13 cellular contexts compared by ENCODE assay signal in the genomic region with DNA sequence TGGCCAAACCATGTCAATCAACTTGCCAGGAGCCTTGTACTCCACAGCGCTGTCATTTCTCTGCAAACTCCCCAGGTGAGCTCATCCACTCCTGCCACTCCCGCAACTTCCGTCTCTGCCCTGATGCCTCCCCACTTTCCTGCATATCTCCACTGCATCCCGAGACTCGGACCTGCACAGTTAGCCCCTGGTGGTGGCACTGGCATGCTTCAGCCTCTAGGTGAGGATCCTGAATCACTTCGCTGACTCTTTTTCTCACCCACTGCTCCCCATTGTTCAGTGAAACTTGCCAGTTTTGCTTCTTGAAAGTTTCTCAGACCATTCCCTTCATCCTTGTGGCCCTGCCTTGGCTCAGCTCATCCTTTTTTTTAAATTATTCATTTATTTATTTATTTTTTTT. TPM values are rescaled to one million over a fixed set of nuclear protein-coding genes. Genes with fewer than 3 reads are reported as not detected.
A peak's percentile ranks its signal among the peaks of the same experiment; 100 is the strongest.
DNase-seq lines count a peak whose midpoint lies in the region; ATAC-seq and TF ChIP-seq lines count a peak whose summit lies in the region.
"Had no signal": no experiment of that assay in that cellular context is flagged by ENCODE, and none has a peak within 500 bp of the region (broad histone marks: within the 10 kb centered on the region; RNA-seq: fewer than 3 reads in every experiment).

No MANE protein-coding gene starts in this region.

- H3K27me3 Mint-ChIP-seq in HFFc6 (ENCODE audit: insufficient read depth): peaks cover 18% of the 10 kb centered on the region
- H3K27me3 Mint-ChIP-seq in natural killer cell (ENCODE audit: low read depth in 2 of 2): no peaks in the 10 kb centered on the region

- no peak overlapping the region for H3K27ac ChIP-seq in brain microvascular endothelial cell

- H3K36me3 Mint-ChIP-seq in HFFc6 (ENCODE audit: low read depth): no peaks in the 10 kb centered on the region
- no peaks in the 10 kb centered on the region for H3K36me3 Mint-ChIP-seq in natural killer cell
- H3K36me3 Mint-ChIP-seq: activated naive CD8-positive, alpha-beta T cell treated with anti-CD3 and anti-CD28 coated beads, Interleukin-2, amount 10 ng/mL, durations not matched to agents 7 days and 5 days had no signal

- no peak overlapping the region for H3K27ac Mint-ChIP-seq in HFFc6
- no peak overlapping the region for H3K27ac Mint-ChIP-seq in natural killer cell
- H3K27ac Mint-ChIP-seq: activated naive CD8-positive, alpha-beta T cell treated with anti-CD3 and anti-CD28 coated beads, Interleukin-2, amount 10 ng/mL, durations not matched to agents 7 days and 5 days had no signal

- ATAC-seq in natural killer cell: no peak

- H3K4me3 Mint-ChIP-seq in HFFc6 (no peak overlapping the region), natural killer cell (no peak overlapping the region)
- H3K4me3 Mint-ChIP-seq: activated naive CD8-positive, alpha-beta T cell treated with anti-CD3 and anti-CD28 coated beads, Interleukin-2, amount 10 ng/mL, durations not matched to agents 7 days and 5 days had no signal

- H3K27me3 ChIP-seq in brain microvascular endothelial cell (replicated peaks): no peaks in the 10 kb centered on the region

- in situ Hi-C loops in brain microvascular endothelial cell (cut with HindIII; ENCODE audit: low pct_ligation_motif_present, low sequenced_read_pairs): no loop called here

- no peaks in the 10 kb centered on the region for H3K36me3 ChIP-seq in brain microvascular endothelial cell (replicated peaks)
- H3K36me3 ChIP-seq: spleen had no signal

- peak; percentile 20 for DNase-seq in ELF-1 (ENCODE audit: low read depth, low spot score)
- DNase-seq in HFFc6: no peak
- no peak for DNase-seq in brain microvascular endothelial cell
- no peak for DNase-seq in natural killer cell
- DNase-seq in DMS79 (lab: John Stamatoyannopoulos, UW): no peak
- DNase-seq in GM10266 (ENCODE audit: extremely low spot score): no peak
- no peak for DNase-seq in NCI-H187 (lab: John Stamatoyannopoulos, UW)
- no peak for DNase-seq in activated T-cell treated with anti-CD3 and anti-CD28 coated beads, Interleukin-2, amount 50 U/mL, for 48 hours
- DNase-seq: activated naive CD8-positive, alpha-beta T cell treated with anti-CD3 and anti-CD28 coated beads, Interleukin-2, amount 10 ng/mL, durations not matched to agents 7 days and 5 days; IMR-90; NCI-H446 treated with DMSO at 0.1 percent for 48 hours; spleen; stimulated activated CD8-positive, alpha-beta memory T cell treated with anti-CD3 and anti-CD28 coated beads, Interleukin-4, amount 100 ng/mL, for 48 hours had no signal

- TF ChIP-seq CTCF in HFFc6 (IDR thresholded peaks at IDR 0.05) (peak; percentile 57), brain microvascular endothelial cell (IDR thresholded peaks at IDR 0.05; ENCODE audit: low read depth, low read length, missing control alignments) (peak; percentile 52), natural killer cell (IDR thresholded peaks at IDR 0.05) (peak; percentile 25), GM10266 (IDR thresholded peaks at IDR 0.05; ENCODE audit: control insufficient read depth, insufficient read depth, low read depth, missing control alignments) (no peak)

- intact Hi-C loops in natural killer cell (cut with micrococcal nuclease): loop anchor here (5.0 kb wide), 1 partner anchor 36 kb away; no protein-coding TSS in a partner anchor

- H3K4me1 Mint-ChIP-seq in HFFc6 (ENCODE audit: low read depth): peaks cover 11% of the 10 kb centered on the region
- peaks cover 31% of the 10 kb centered on the region in 2 donors for H3K4me1 Mint-ChIP-seq in natural killer cell

- H3K4me3 ChIP-seq in brain microvascular endothelial cell (ENCODE audit: low read depth, low read length): no peak overlapping the region
- H3K4me3 ChIP-seq: spleen had no signal

- H3K9me3 Mint-ChIP-seq in HFFc6 (no peaks in the 10 kb centered on the region), natural killer cell (no peaks in the 10 kb centered on the region)
- H3K9me3 Mint-ChIP-seq: activated naive CD8-positive, alpha-beta T cell treated with anti-CD3 and anti-CD28 coated beads, Interleukin-2, amount 10 ng/mL, durations not matched to agents 7 days and 5 days had no signal

RNA-seq across cellular contexts. Expression of a gene that starts 3.4 kb away (rescaled TPM):
- total RNA-seq in HFFc6 (2021; fragmentation: NEBNext Ultra II Directional; extraction: Animal tissue kit (Norgen Biotek cat#: 25700)): 1 to 10 TPM; 5.0 to 8.9 (median 5.9) TPM
- total RNA-seq in natural killer cell: 1 to 10 TPM; 2.5 to 6.5 (median 3.8) TPM

RNA-seq across cellular contexts. Expression of a gene that starts 13.1 kb away (rescaled TPM):
- total RNA-seq in HFFc6 (2021; fragmentation: NEBNext Ultra II Directional; extraction: Animal tissue kit (Norgen Biotek cat#: 25700)): not detected
- total RNA-seq in natural killer cell: 10 to 100 TPM; 13.0 to 15.3 (median 13.8) TPM
- total RNA-seq: IMR-90 had no signal

RNA-seq across cellular contexts. Expression of a gene that starts 28.9 kb away (rescaled TPM):
- total RNA-seq in HFFc6 (2021; fragmentation: NEBNext Ultra II Directional; extraction: Animal tissue kit (Norgen Biotek cat#: 25700)): under 1 TPM in 1 of 6 experiments, not detected in 5; 0.23 TPM
- total RNA-seq in natural killer cell: 1 to 10 TPM in 2 of 3 donors, under 1 TPM in 1; 0.64 to 1.3 (median 1.1) TPM
- total RNA-seq: IMR-90 had no signal

RNA-seq across cellular contexts. Expression of a gene that starts 30.5 kb away (rescaled TPM):
- not detected for total RNA-seq in HFFc6 (2021; fragmentation: NEBNext Ultra II Directional; extraction: Animal tissue kit (Norgen Biotek cat#: 25700))
- 10 to 100 TPM; 48.6 to 56.0 (median 49.5) TPM for total RNA-seq in natural killer cell
- total RNA-seq: IMR-90 had no signal

RNA-seq across cellular contexts. Expression of a gene that starts 46.7 kb away (rescaled TPM):
- not detected for total RNA-seq in HFFc6 (2021; fragmentation: NEBNext Ultra II Directional; extraction: Animal tissue kit (Norgen Biotek cat#: 25700))
- total RNA-seq in natural killer cell: not detected
- total RNA-seq: activated naive CD8-positive, alpha-beta T cell treated with anti-CD3 and anti-CD28 coated beads, Interleukin-2, amount 10 ng/mL, durations not matched to agents 7 days and 5 days; IMR-90; spleen had no signal

Comparison
In these comparisons a context has a peak if more than half of its experiments do, and no peak if none do; other contexts are left out.
1. RNA of a gene that starts 13.1 kb away (total RNA-seq): 13.0 to 15.3 TPM in natural killer cell; not detected in HFFc6; every median in the first group is over 10 times any median in the second.